19 cellular contexts compared by ENCODE assay signal in the genomic region with DNA sequence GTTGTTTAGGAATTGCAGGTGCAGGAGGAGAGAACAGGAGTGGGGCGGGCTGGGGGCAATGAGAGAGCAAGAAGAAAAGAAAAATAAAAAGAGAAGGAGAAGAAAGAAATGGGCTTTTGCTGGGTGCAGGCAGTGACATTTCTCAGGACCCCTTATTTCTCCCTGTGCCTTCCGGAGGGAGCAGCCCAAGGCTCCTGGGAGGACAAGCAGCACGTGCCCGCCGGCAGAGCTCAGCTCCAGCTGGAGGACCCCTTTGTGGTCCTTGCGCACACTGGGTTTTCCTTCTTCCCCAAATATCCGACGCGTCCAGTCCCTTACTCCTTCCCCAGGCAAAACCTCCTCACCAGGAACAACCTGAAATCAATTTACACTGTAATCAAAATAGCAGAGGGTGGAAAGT. TPM values are rescaled to one million over a fixed set of nuclear protein-coding genes. Genes with fewer than 3 reads are reported as not detected.
DNase-seq lines count a peak whose midpoint lies in the region; ATAC-seq and TF ChIP-seq lines count a peak whose summit lies in the region.
"Had no signal": no experiment of that assay in that cellular context is flagged by ENCODE, and none has a peak within 500 bp of the region (broad histone marks: within the 10 kb centered on the region; RNA-seq: fewer than 3 reads in every experiment).

No MANE protein-coding gene starts in this region.

- CTCF ChIA-PET in OCI-LY7 (lab: Charles Lee; ENCODE audit: unreplicated experiment): no interaction called here

- H3K27ac ChIP-seq in OCI-LY7 (ENCODE audit: low read depth, low read length, poor library complexity, severe bottlenecking) (no peak overlapping the region), esophagus muscularis mucosa (replicated peaks in 1 of 4) (peak overlapping the region; percentile 7 to 23 (median 10)), thyroid gland (peak overlapping the region; percentile 3 to 23 (median 12))
- H3K27ac ChIP-seq: Peyer's patch had no signal

- H3K9me2 ChIP-seq in OCI-LY7 (ENCODE audit: insufficient read depth, low read length): no peaks in the 10 kb centered on the region

- ATAC-seq in HG03439 (IDR thresholded peaks at IDR 0.05; ENCODE audit: unreplicated experiment): no peak
- ATAC-seq in stimulated activated naive CD8-positive, alpha-beta T cell treated with anti-CD3 and anti-CD28 coated beads, Interleukin-15, Interleukin-2, amounts not matched to agents 100 U/mL and 50 U/mL, for 24 hours: no peak

- TF ChIP-seq CTCF in OCI-LY7 (conservative IDR thresholded peaks at IDR 0.05; ENCODE audit: low read length): no peak
- no peak for TF ChIP-seq CTCF in esophagus muscularis mucosa (IDR thresholded peaks at IDR 0.05)
- no peak for TF ChIP-seq CTCF in osteocyte (IDR thresholded peaks at IDR 0.05)
- no peak for TF ChIP-seq CTCF in thyroid gland (IDR thresholded peaks at IDR 0.05)

- no peaks in the 10 kb centered on the region for H3K79me2 ChIP-seq in OCI-LY7 (ENCODE audit: insufficient read depth, low read depth, low read length)

- no peak for TF ChIP-seq EP300 in esophagus muscularis mucosa (IDR thresholded peaks at IDR 0.05)

- POLR2A ChIA-PET in OCI-LY7 (lab: Charles Lee): interaction anchor here (0.6 kb wide), 1 partner anchor 124 kb away, joined by 3 read pairs; no protein-coding TSS in a partner anchor

- H3K4me3 ChIP-seq in OCI-LY7 (ENCODE audit: low read depth, low read length, poor library complexity, severe bottlenecking) (no peak overlapping the region), esophagus muscularis mucosa (peak overlapping the region; percentile 15 to 33 (median 23)), thyroid gland (replicated peaks in 1 of 3) (peak overlapping the region in 1 of 3 donors; percentile 12)
- H3K4me3 ChIP-seq: Peyer's patch had no signal

- H3K27me3 ChIP-seq in esophagus muscularis mucosa (peaks cover 0 to 69% (median 6%) of the 10 kb centered on the region in 4 donors), thyroid gland (no peaks in the 10 kb centered on the region)
- H3K27me3 ChIP-seq: Peyer's patch had no signal

- 63% methylated on average over 9 of the region's 9 CpGs for WGBS in esophagus muscularis mucosa
- 54 to 62% methylated on average over 9 of the region's 9 CpGs for WGBS in thyroid gland, 2 donors

- TSS peak; percentile 28 for BruUV-seq in OCI-LY7 (replicated peaks; lab: Mats Ljungman, UMichigan)

- no peaks in the 10 kb centered on the region for H3K36me3 ChIP-seq in OCI-LY7 (ENCODE audit: insufficient read depth, low read length)
- H3K36me3 ChIP-seq in esophagus muscularis mucosa: no peaks in the 10 kb centered on the region
- no peaks in the 10 kb centered on the region for H3K36me3 ChIP-seq in thyroid gland
- H3K36me3 ChIP-seq: BE2C, Peyer's patch had no signal

- intact Hi-C loops in OCI-LY7 (cut with micrococcal nuclease; ENCODE audit: unreplicated experiment) (loop anchor here (5.0 kb wide), 1 partner anchor 260 kb away; no protein-coding TSS in a partner anchor), esophagus muscularis mucosa (cut with DNase I) (no loop called here), thyroid gland (cut with DNase I) (no loop called here)

- H3K4me3 Mint-ChIP-seq in osteocyte (ENCODE audit: unreplicated experiment): no peak overlapping the region
- H3K4me3 Mint-ChIP-seq: CD4-positive, alpha-beta T cell had no signal

- TF ChIP-seq POLR2A in esophagus muscularis mucosa (IDR thresholded peaks at IDR 0.05; ENCODE audit: low read depth) (no peak), thyroid gland (IDR thresholded peaks at IDR 0.05) (no peak)

- no peak for DNase-seq in OCI-LY7 (ENCODE audit: low spot score)
- DNase-seq in esophagus muscularis mucosa (ENCODE audit: extremely low spot score): no peak
- peak; percentile 75 for DNase-seq in osteocyte (ENCODE audit: extremely low spot score, unreplicated experiment)
- no peak for DNase-seq in thyroid gland
- no peak for DNase-seq in stimulated activated naive CD8-positive, alpha-beta T cell treated with anti-CD3 and anti-CD28 coated beads, Interleukin-15, Interleukin-2, amounts not matched to agents 100 U/mL and 50 U/mL, for 24 hours
- DNase-seq in EL: no peak
- DNase-seq: BE2C, DMS79, H7, NCI-H1105 treated with DMSO at 0.1 percent for 48 hours, NCI-H1694 treated with DMSO at 0.1 percent for 48 hours, NCI-H226, NCI-H524 treated with DMSO at 0.1 percent for 48 hours, Peyer's patch, SHP77 treated with DMSO at 0.1 percent for 48 hours had no signal

- H3K9me3 ChIP-seq in OCI-LY7 (ENCODE audit: low read length) (no peaks in the 10 kb centered on the region), esophagus muscularis mucosa (no peaks in the 10 kb centered on the region), thyroid gland (no peaks in the 10 kb centered on the region)
- H3K9me3 ChIP-seq: BE2C, Peyer's patch had no signal

- no peak overlapping the region for H3K4me2 ChIP-seq in OCI-LY7 (ENCODE audit: low read length)

- H3K27me3 Mint-ChIP-seq in osteocyte (ENCODE audit: unreplicated experiment): peaks cover 13% of the 10 kb centered on the region

- no peak overlapping the region for H2AFZ ChIP-seq in OCI-LY7 (ENCODE audit: low read length)

- no peaks in the 10 kb centered on the region for H3K9me3 Mint-ChIP-seq in osteocyte (ENCODE audit: unreplicated experiment)
- H3K9me3 Mint-ChIP-seq: CD4-positive, alpha-beta T cell had no signal

- no peak overlapping the region for H3K27ac Mint-ChIP-seq in osteocyte (ENCODE audit: unreplicated experiment)
- H3K27ac Mint-ChIP-seq: CD4-positive, alpha-beta T cell had no signal

- H4K20me1 ChIP-seq in OCI-LY7 (ENCODE audit: insufficient read depth, low read length): no peaks in the 10 kb centered on the region

- no peaks in the 10 kb centered on the region for H3K36me3 Mint-ChIP-seq in osteocyte (ENCODE audit: unreplicated experiment)

- no peaks in the 10 kb centered on the region for H3K4me1 Mint-ChIP-seq in osteocyte (ENCODE audit: unreplicated experiment)

- H3K4me1 ChIP-seq in OCI-LY7 (ENCODE audit: insufficient read depth, low read length, poor library complexity, severe bottlenecking) (peaks cover 39% of the 10 kb centered on the region), esophagus muscularis mucosa (peaks cover 0 to 1% (median 0%) of the 10 kb centered on the region in 4 donors), thyroid gland (peaks cover 0 to 4% of the 10 kb centered on the region in 2 donors)
- H3K4me1 ChIP-seq: BE2C, Peyer's patch had no signal

RNA-seq across cellular contexts. Expression of a gene that starts 2.0 kb away (rescaled TPM):
- total RNA-seq in OCI-LY7 (2014; rRNA removed; shearing (Covaris generic)): 162 and 188 TPM in 2 replicates
- total RNA-seq in OCI-LY7 (2022): 219 and 232 TPM in 2 replicates
- 10 to 100 TPM in 2 of 4 donors, 1 to 10 TPM in 2; 9.1 to 30.6 (median 15.0) TPM for total RNA-seq in esophagus muscularis mucosa
- not detected in 2 replicates for total RNA-seq in osteocyte
- total RNA-seq in thyroid gland: 10 to 100 TPM; 12.9 to 77.1 (median 34.3) TPM
- total RNA-seq: CD4-positive, alpha-beta T cell; LHCN-M2 had no signal

RNA-seq across cellular contexts. Expression of a gene that starts 53.4 kb away (rescaled TPM):
- not detected in 2 replicates for total RNA-seq in OCI-LY7 (2014; rRNA removed; shearing (Covaris generic))
- total RNA-seq in OCI-LY7 (2022) (not detected in 2 replicates), esophagus muscularis mucosa (under 1 TPM in 1 of 4 donors, not detected in 3; 0.13 TPM), osteocyte (not detected in 2 replicates), thyroid gland (under 1 TPM in 1 of 4 donors, not detected in 3; 0.50 TPM)
- total RNA-seq: CD4-positive, alpha-beta T cell; G401; H7; LHCN-M2 had no signal
